Comparison of ENCODE assay signal across 1 cellular context in genomic region chr16:2340564-2341455, GRCh38.
TF ChIP-seq lines count a peak whose summit lies in the region.

Gene ABCA3 (minus strand): TSS chr16:2340728. CDS start chr16:2326466, 14,262 bp downstream.

TF ChIP-seq in K562, 482 proteins besides CTCF, POLR2A, EP300 and RAD21 (continued from another document and continues in another):
- TF ChIP-seq, protein P1, sequence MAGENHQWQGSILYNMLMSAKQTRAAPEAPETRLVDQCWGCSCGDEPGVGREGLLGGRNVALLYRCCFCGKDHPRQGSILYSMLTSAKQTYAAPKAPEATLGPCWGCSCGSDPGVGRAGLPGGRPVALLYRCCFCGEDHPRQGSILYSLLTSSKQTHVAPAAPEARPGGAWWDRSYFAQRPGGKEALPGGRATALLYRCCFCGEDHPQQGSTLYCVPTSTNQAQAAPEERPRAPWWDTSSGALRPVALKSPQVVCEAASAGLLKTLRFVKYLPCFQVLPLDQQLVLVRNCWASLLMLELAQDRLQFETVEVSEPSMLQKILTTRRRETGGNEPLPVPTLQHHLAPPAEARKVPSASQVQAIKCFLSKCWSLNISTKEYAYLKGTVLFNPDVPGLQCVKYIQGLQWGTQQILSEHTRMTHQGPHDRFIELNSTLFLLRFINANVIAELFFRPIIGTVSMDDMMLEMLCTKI (IDR thresholded peaks at IDR 0.05; ENCODE audit: partially characterized antibody), result no peak
- TF ChIP-seq NR1H2 (CRISPR knock-in tag; IDR thresholded peaks at IDR 0.05), result peak; percentile 93
- peak; percentile 95 for TF ChIP-seq ETV5 (CRISPR knock-in tag; IDR thresholded peaks at IDR 0.05; ENCODE audit: low read depth)
- TF ChIP-seq TCFL5 (CRISPR knock-in tag; conservative IDR thresholded peaks at IDR 0.05), result no peak
- no peak for TF ChIP-seq EWSR1 (IDR thresholded peaks at IDR 0.05; ENCODE audit: borderline replicate concordance, low read depth, partially characterized antibody)
- 0 out of 2 replicates have a peak, but pooled peaks have one; percentile 43 for TF ChIP-seq TCF7 (IDR thresholded peaks at IDR 0.05; ENCODE audit: borderline replicate concordance)
- peak; percentile 89 for TF ChIP-seq ATF7 (IDR thresholded peaks at IDR 0.05)
- peak; percentile 53; the same call in 1 of the 2 replicates for TF ChIP-seq ZNF134 (CRISPR knock-in tag; conservative IDR thresholded peaks at IDR 0.05)
- peak; percentile 32; the same call in 1 of the 2 replicates for TF ChIP-seq STAT5A (IDR thresholded peaks at IDR 0.05; ENCODE audit: borderline replicate concordance, low read length)
- TF ChIP-seq ZNF511 (CRISPR knock-in tag; IDR thresholded peaks at IDR 0.05), result peak; percentile 99
- TF ChIP-seq PYGO2 (tag; IDR thresholded peaks at IDR 0.05), result 0 out of 2 replicates have a peak, but pooled peaks have one; percentile 24
- TF ChIP-seq, protein P2, sequence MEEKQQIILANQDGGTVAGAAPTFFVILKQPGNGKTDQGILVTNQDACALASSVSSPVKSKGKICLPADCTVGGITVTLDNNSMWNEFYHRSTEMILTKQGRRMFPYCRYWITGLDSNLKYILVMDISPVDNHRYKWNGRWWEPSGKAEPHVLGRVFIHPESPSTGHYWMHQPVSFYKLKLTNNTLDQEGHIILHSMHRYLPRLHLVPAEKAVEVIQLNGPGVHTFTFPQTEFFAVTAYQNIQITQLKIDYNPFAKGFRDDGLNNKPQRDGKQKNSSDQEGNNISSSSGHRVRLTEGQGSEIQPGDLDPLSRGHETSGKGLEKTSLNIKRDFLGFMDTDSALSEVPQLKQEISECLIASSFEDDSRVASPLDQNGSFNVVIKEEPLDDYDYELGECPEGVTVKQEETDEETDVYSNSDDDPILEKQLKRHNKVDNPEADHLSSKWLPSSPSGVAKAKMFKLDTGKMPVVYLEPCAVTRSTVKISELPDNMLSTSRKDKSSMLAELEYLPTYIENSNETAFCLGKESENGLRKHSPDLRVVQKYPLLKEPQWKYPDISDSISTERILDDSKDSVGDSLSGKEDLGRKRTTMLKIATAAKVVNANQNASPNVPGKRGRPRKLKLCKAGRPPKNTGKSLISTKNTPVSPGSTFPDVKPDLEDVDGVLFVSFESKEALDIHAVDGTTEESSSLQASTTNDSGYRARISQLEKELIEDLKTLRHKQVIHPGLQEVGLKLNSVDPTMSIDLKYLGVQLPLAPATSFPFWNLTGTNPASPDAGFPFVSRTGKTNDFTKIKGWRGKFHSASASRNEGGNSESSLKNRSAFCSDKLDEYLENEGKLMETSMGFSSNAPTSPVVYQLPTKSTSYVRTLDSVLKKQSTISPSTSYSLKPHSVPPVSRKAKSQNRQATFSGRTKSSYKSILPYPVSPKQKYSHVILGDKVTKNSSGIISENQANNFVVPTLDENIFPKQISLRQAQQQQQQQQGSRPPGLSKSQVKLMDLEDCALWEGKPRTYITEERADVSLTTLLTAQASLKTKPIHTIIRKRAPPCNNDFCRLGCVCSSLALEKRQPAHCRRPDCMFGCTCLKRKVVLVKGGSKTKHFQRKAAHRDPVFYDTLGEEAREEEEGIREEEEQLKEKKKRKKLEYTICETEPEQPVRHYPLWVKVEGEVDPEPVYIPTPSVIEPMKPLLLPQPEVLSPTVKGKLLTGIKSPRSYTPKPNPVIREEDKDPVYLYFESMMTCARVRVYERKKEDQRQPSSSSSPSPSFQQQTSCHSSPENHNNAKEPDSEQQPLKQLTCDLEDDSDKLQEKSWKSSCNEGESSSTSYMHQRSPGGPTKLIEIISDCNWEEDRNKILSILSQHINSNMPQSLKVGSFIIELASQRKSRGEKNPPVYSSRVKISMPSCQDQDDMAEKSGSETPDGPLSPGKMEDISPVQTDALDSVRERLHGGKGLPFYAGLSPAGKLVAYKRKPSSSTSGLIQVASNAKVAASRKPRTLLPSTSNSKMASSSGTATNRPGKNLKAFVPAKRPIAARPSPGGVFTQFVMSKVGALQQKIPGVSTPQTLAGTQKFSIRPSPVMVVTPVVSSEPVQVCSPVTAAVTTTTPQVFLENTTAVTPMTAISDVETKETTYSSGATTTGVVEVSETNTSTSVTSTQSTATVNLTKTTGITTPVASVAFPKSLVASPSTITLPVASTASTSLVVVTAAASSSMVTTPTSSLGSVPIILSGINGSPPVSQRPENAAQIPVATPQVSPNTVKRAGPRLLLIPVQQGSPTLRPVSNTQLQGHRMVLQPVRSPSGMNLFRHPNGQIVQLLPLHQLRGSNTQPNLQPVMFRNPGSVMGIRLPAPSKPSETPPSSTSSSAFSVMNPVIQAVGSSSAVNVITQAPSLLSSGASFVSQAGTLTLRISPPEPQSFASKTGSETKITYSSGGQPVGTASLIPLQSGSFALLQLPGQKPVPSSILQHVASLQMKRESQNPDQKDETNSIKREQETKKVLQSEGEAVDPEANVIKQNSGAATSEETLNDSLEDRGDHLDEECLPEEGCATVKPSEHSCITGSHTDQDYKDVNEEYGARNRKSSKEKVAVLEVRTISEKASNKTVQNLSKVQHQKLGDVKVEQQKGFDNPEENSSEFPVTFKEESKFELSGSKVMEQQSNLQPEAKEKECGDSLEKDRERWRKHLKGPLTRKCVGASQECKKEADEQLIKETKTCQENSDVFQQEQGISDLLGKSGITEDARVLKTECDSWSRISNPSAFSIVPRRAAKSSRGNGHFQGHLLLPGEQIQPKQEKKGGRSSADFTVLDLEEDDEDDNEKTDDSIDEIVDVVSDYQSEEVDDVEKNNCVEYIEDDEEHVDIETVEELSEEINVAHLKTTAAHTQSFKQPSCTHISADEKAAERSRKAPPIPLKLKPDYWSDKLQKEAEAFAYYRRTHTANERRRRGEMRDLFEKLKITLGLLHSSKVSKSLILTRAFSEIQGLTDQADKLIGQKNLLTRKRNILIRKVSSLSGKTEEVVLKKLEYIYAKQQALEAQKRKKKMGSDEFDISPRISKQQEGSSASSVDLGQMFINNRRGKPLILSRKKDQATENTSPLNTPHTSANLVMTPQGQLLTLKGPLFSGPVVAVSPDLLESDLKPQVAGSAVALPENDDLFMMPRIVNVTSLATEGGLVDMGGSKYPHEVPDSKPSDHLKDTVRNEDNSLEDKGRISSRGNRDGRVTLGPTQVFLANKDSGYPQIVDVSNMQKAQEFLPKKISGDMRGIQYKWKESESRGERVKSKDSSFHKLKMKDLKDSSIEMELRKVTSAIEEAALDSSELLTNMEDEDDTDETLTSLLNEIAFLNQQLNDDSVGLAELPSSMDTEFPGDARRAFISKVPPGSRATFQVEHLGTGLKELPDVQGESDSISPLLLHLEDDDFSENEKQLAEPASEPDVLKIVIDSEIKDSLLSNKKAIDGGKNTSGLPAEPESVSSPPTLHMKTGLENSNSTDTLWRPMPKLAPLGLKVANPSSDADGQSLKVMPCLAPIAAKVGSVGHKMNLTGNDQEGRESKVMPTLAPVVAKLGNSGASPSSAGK (IDR thresholded peaks at IDR 0.05), result peak; percentile 100
- TF ChIP-seq TEAD1 (CRISPR knock-in tag; IDR thresholded peaks at IDR 0.05), result peak; percentile 78 to 97; a peak in 3 of 4 replicates
- TF ChIP-seq XRCC5 (IDR thresholded peaks at IDR 0.05; ENCODE audit: low read depth, low read length), result peak; percentile 99
- peak; percentile 81 for TF ChIP-seq ZFX (CRISPR knock-in tag; IDR thresholded peaks at IDR 0.05)
- no peak for TF ChIP-seq TEAD2 (tag; IDR thresholded peaks at IDR 0.05)
- TF ChIP-seq MECOM (CRISPR knock-in tag; IDR thresholded peaks at IDR 0.05), result peak; percentile 90
- TF ChIP-seq TAL1 (IDR thresholded peaks at IDR 0.05), result peak; percentile 9; the same call in 1 of the 2 replicates
- no peak for TF ChIP-seq FOXA1 (IDR thresholded peaks at IDR 0.05; ENCODE audit: borderline replicate concordance)
- TF ChIP-seq ZNF740 (CRISPR knock-in tag; IDR thresholded peaks at IDR 0.05), result peak; percentile 68
- TF ChIP-seq ZNF740 (tag; IDR thresholded peaks at IDR 0.05), result peak in 1 of 2 experiments; percentile 72; a peak in 1 of 4 replicates
- TF ChIP-seq KLF6 (CRISPR knock-in tag; IDR thresholded peaks at IDR 0.05; ENCODE audit: borderline replicate concordance), result peak; percentile 54; the same call in 1 of the 2 replicates
- TF ChIP-seq TFAM (CRISPR knock-in tag; conservative IDR thresholded peaks at IDR 0.05), result no peak
- TF ChIP-seq, protein P3, sequence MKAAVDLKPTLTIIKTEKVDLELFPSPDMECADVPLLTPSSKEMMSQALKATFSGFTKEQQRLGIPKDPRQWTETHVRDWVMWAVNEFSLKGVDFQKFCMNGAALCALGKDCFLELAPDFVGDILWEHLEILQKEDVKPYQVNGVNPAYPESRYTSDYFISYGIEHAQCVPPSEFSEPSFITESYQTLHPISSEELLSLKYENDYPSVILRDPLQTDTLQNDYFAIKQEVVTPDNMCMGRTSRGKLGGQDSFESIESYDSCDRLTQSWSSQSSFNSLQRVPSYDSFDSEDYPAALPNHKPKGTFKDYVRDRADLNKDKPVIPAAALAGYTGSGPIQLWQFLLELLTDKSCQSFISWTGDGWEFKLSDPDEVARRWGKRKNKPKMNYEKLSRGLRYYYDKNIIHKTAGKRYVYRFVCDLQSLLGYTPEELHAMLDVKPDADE (conservative IDR thresholded peaks at IDR 0.05; ENCODE audit: control insufficient read depth, low read depth, low read length), result peak; percentile 75
- TF ChIP-seq MLX (CRISPR knock-in tag; conservative IDR thresholded peaks at IDR 0.05), result peak in 1 of 2 experiments; percentile 95; a peak in 2 of 4 replicates
- TF ChIP-seq ZEB2 (IDR thresholded peaks at IDR 0.05), result 0 out of 2 replicates have a peak, but pooled peaks have one; percentile 42
- peak; percentile 87; the same call in 1 of the 2 replicates for TF ChIP-seq ZNF668 (CRISPR knock-in tag; IDR thresholded peaks at IDR 0.05)
- peak in 2 of 3 experiments; percentile 20 to 54 for TF ChIP-seq YY1 (IDR thresholded peaks at IDR 0.05; ENCODE audit: borderline replicate concordance in 1 of 3, control insufficient read depth in 1 of 3, extremely low read depth in 1 of 3, insufficient read depth in 3 of 3, insufficient read length in 1 of 3, insufficient replicate concordance in 2 of 3, low read depth in 1 of 3, low read length in 2 of 3)
- TF ChIP-seq MXI1 (IDR thresholded peaks at IDR 0.05; ENCODE audit: low read depth, low read length), result peak; percentile 79
- peak; percentile 91 for TF ChIP-seq SMC3 (conservative IDR thresholded peaks at IDR 0.05; ENCODE audit: insufficient read depth, low read depth, low read length)
- TF ChIP-seq ZNF232 (CRISPR knock-in tag; IDR thresholded peaks at IDR 0.05), result 0 out of 2 replicates have a peak, but pooled peaks have one; percentile 79
- TF ChIP-seq, protein P4, sequence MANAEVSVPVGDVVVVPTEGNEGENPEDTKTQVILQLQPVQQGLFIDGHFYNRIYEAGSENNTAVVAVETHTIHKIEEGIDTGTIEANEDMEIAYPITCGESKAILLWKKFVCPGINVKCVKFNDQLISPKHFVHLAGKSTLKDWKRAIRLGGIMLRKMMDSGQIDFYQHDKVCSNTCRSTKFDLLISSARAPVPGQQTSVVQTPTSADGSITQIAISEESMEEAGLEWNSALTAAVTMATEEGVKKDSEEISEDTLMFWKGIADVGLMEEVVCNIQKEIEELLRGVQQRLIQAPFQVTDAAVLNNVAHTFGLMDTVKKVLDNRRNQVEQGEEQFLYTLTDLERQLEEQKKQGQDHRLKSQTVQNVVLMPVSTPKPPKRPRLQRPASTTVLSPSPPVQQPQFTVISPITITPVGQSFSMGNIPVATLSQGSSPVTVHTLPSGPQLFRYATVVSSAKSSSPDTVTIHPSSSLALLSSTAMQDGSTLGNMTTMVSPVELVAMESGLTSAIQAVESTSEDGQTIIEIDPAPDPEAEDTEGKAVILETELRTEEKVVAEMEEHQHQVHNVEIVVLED (CRISPR knock-in tag; IDR thresholded peaks at IDR 0.05), result peak; percentile 60; the same call in 1 of the 2 replicates
- peak; percentile 86 for TF ChIP-seq ZBTB9 (CRISPR knock-in tag; IDR thresholded peaks at IDR 0.05)
- TF ChIP-seq, protein P5, sequence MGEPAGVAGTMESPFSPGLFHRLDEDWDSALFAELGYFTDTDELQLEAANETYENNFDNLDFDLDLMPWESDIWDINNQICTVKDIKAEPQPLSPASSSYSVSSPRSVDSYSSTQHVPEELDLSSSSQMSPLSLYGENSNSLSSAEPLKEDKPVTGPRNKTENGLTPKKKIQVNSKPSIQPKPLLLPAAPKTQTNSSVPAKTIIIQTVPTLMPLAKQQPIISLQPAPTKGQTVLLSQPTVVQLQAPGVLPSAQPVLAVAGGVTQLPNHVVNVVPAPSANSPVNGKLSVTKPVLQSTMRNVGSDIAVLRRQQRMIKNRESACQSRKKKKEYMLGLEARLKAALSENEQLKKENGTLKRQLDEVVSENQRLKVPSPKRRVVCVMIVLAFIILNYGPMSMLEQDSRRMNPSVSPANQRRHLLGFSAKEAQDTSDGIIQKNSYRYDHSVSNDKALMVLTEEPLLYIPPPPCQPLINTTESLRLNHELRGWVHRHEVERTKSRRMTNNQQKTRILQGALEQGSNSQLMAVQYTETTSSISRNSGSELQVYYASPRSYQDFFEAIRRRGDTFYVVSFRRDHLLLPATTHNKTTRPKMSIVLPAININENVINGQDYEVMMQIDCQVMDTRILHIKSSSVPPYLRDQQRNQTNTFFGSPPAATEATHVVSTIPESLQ (CRISPR knock-in tag; IDR thresholded peaks at IDR 0.05), result peak; percentile 99
- TF ChIP-seq ETV6 (IDR thresholded peaks at IDR 0.05; ENCODE audit: borderline replicate concordance in 1 of 2, low read depth in 2 of 2, low read length in 1 of 2), result no peak
- 0 out of 2 replicates have a peak, but pooled peaks have one; percentile 61 for TF ChIP-seq ETV6 (CRISPR knock-in tag; IDR thresholded peaks at IDR 0.05; ENCODE audit: borderline replicate concordance)
- TF ChIP-seq L3MBTL2 (IDR thresholded peaks at IDR 0.05), result peak; percentile 100
